Comparison of ENCODE assay signal across 27 cellular contexts in the genomic region with DNA sequence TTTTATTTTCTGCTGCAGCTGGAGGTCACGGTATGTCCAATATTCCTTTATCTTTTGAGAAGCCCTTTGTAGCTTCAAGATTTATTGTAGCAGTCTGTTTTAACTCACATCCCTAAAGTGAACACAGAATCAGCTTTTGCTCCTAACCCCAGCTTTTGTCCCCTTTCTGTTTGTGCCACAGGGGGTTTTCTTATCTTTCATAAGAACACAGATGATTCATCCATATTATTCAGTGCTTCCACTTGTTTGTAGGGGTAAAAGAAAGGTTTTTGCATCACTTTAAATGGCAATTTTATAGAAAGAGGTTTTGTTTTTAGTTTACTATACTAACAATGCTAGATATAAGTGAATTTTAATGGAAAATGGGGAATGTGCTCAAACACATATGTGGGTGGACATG. TPM values are rescaled to one million over a fixed set of nuclear protein-coding genes. Genes with fewer than 3 reads are reported as not detected.
"Had no signal": no experiment of that assay in that cellular context is flagged by ENCODE, and none has a peak within 500 bp of the region (broad histone marks: within the 10 kb centered on the region; RNA-seq: fewer than 3 reads in every experiment).

No MANE protein-coding gene starts in this region.

- H3K4me1 ChIP-seq: parathyroid adenoma, testis, uterus had no signal

- H3K4me2 ChIP-seq: hepatocyte had no signal

- H3K4me3 Mint-ChIP-seq: activated naive CD8-positive, alpha-beta T cell; activated T-cell treated with anti-CD3 and anti-CD28 coated beads, Interleukin-2, amount 50 U/mL, for 4 hours; nephron; stimulated activated naive B cell treated with anti-CD40 and anti-IgM and Interleukin-4, amounts not matched to agents 10 μg/mL and 1 μg/mL and 100 μg/mL, for 72 hours had no signal

- ATAC-seq: activated T-cell treated with anti-CD3 and anti-CD28 coated beads, Interleukin-2, amount 50 U/mL, for 4 hours; left ventricle myocardium superior; stimulated activated naive B cell treated with anti-CD40 and anti-IgM and Interleukin-4, amounts not matched to agents 10 μg/mL and 1 μg/mL and 100 μg/mL, for 72 hours had no signal

- FAIRE-seq: small intestine, TTC549 had no signal

- H3K27me3 ChIP-seq: cardiac muscle cell, hepatocyte, right lobe of liver, testis, uterus had no signal

- H3K27me3 Mint-ChIP-seq: activated naive CD8-positive, alpha-beta T cell; stimulated activated naive B cell treated with anti-CD40 and anti-IgM and Interleukin-4, amounts not matched to agents 10 μg/mL and 1 μg/mL and 100 μg/mL, for 72 hours had no signal

- H3K27ac Mint-ChIP-seq: activated naive CD8-positive, alpha-beta T cell; activated T-helper 2 cell treated with anti-CD3 and anti-CD28 coated beads, Interferon-gamma antibody, Interleukin-2, Interleukin-4, amounts not matched to agents 10 μg/mL and 5 μg/mL and 100 μg/mL, durations not matched to agents 14 hours and 24 hours and 36 hours; nephron; stimulated activated naive B cell treated with anti-CD40 and anti-IgM and Interleukin-4, amounts not matched to agents 10 μg/mL and 1 μg/mL and 100 μg/mL, for 72 hours had no signal

- H3K36me3 Mint-ChIP-seq: activated naive CD8-positive, alpha-beta T cell; stimulated activated naive B cell treated with anti-CD40 and anti-IgM and Interleukin-4, amounts not matched to agents 10 μg/mL and 1 μg/mL and 100 μg/mL, for 72 hours had no signal

- H2AFZ ChIP-seq: hepatocyte, parathyroid adenoma had no signal

- H3K4me3 ChIP-seq: cardiac muscle cell, hepatocyte, right lobe of liver, testis, uterus had no signal

- DNase-seq: activated CD4-positive, alpha-beta T cell treated with anti-CD3 and anti-CD28 coated beads, Interleukin-2, amount 50 U/mL, for 4 hours; activated CD8-positive, alpha-beta memory T cell treated with anti-CD3 and anti-CD28 coated beads, Interleukin-2, amount 50 U/mL, for 48 hours; activated naive CD4-positive, alpha-beta T cell; activated T-cell treated with anti-CD3 and anti-CD28 coated beads, Interleukin-2, amount 50 U/mL, for 4 hours; amniotic stem cell; foreskin melanocyte; glutamatergic neuron; left ventricle myocardium superior; nucleus accumbens; right lobe of liver; small intestine; stimulated activated naive B cell treated with anti-CD40 and anti-IgM and Interleukin-4, amounts not matched to agents 10 μg/mL and 1 μg/mL and 100 μg/mL, for 72 hours; T-helper 1 cell; testis; trophoblast cell; uterus had no signal

- H3K9ac ChIP-seq: parathyroid adenoma had no signal

- H3K27ac ChIP-seq: cardiac muscle cell, hepatocyte, parathyroid adenoma, right lobe of liver, testis, uterus had no signal

- H3K9me3 ChIP-seq: right lobe of liver, testis, uterus had no signal

- H3K4me1 Mint-ChIP-seq: nephron; stimulated activated naive B cell treated with anti-CD40 and anti-IgM and Interleukin-4, amounts not matched to agents 10 μg/mL and 1 μg/mL and 100 μg/mL, for 72 hours had no signal

- H3K36me3 ChIP-seq: cardiac muscle cell, right lobe of liver, uterus had no signal

RNA-seq across cellular contexts. Expression of a gene that starts 21.8 kb away (rescaled TPM):
- total RNA-seq: activated CD8-positive, alpha-beta memory T cell treated with anti-CD3 and anti-CD28 coated beads for 36 hours; activated T-cell treated with anti-CD3 and anti-CD28 coated beads, Interleukin-2, amount 50 U/mL, for 4 hours; activated T-helper 2 cell treated with anti-CD3 and anti-CD28 coated beads, Interferon-gamma antibody, Interleukin-2, Interleukin-4, amounts not matched to agents 10 μg/mL and 5 μg/mL and 100 μg/mL, durations not matched to agents 14 hours and 24 hours and 36 hours; cardiac muscle cell; left ventricle myocardium superior; mononuclear cell; myocyte; pulmonary artery endothelial cell had no signal
- polyA plus RNA-seq: cardiac muscle cell had no signal
